Comparison of ENCODE assay signal across 12 cellular contexts in the genomic region with DNA sequence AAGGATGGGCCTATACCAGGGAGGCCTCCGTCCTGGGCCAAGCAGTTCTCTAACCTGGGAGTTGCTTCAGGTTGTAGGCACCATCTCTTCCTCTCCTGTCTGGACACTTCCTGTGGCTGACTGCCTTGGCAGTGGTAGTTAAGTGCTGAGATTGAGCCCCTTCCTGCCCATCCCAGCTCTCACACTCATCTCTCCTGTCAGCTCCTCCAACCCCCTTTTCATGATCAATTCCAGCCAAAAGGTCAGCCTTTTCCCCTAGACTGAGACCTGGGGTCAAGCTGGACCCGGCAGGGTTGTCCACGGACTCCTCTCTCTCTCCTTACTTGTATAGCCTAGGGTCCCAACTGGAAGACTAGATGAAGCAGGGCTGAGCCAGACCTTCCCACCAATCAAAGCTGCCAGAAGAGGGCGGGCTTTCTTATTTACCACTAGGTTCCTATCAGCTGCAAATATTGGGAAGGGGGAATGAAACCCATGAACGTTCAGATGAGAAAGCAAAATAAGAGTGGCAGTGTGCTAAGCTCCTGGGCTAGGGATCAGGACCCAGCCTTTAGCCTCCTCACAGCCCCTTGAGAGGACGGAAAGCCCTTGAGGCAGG. TPM values are rescaled to one million over a fixed set of nuclear protein-coding genes. Genes with fewer than 3 reads are reported as not detected.
A peak's percentile ranks its signal among the peaks of the same experiment; 100 is the strongest.
DNase-seq lines count a peak whose midpoint lies in the region; ATAC-seq and TF ChIP-seq lines count a peak whose summit lies in the region.
"Had no signal": no experiment of that assay in that cellular context is flagged by ENCODE, and none has a peak within 500 bp of the region (broad histone marks: within the 10 kb centered on the region; RNA-seq: fewer than 3 reads in every experiment).

No MANE protein-coding gene starts in this region.

- CTCF ChIA-PET in SK-N-SH (lab: Yijun Ruan, JAX): interaction anchor here (1.1 to 1.5 kb wide), 3 partner anchors 11 to 15 kb away, joined by 3 read pairs; no protein-coding TSS in a partner anchor

- no peak overlapping the region for H3K4me3 ChIP-seq in SK-N-SH (ENCODE audit: low read depth in 2 of 2, low read length in 1 of 2)
- H3K4me3 ChIP-seq: transverse colon had no signal

- no peaks in the 10 kb centered on the region for H3K9me3 ChIP-seq in SK-N-SH
- H3K9me3 ChIP-seq: transverse colon had no signal

- no peak overlapping the region for H2AFZ ChIP-seq in SK-N-SH (ENCODE audit: low read depth)

- H3K9me2 ChIP-seq in SK-N-SH: no peaks in the 10 kb centered on the region

- no peaks in the 10 kb centered on the region for H3K4me1 ChIP-seq in SK-N-SH (ENCODE audit: control insufficient read depth in 1 of 2, insufficient read depth in 2 of 2, low read depth in 1 of 2, low read length in 1 of 2)
- H3K4me1 ChIP-seq: transverse colon had no signal

- TF ChIP-seq CTCF in AG09319 (IDR thresholded peaks at IDR 0.05; ENCODE audit: low read depth, low read length) (peak; percentile 14), GM13976 (IDR thresholded peaks at IDR 0.05; ENCODE audit: borderline replicate concordance, control extremely low read depth, extremely low read depth, insufficient read depth, missing control alignments) (peak; percentile 17), SK-N-SH (IDR thresholded peaks at IDR 0.05) (peak; percentile 30; the same call in 1 of the 2 replicates)

- H3K4me2 ChIP-seq in SK-N-SH: no peak overlapping the region

- ATAC-seq in HG02870 (IDR thresholded peaks at IDR 0.05; ENCODE audit: unreplicated experiment) (no peak), GM21423 (IDR thresholded peaks at IDR 0.05; ENCODE audit: unreplicated experiment) (no peak)

- no peak for TF ChIP-seq RAD21 in SK-N-SH (IDR thresholded peaks at IDR 0.05; ENCODE audit: low read length)

- POLR2A ChIA-PET in SK-N-SH (lab: Yijun Ruan, JAX): no interaction called here

- no peak overlapping the region for H3K27ac ChIP-seq in SK-N-SH (ENCODE audit: low read depth in 2 of 2, low read length in 1 of 2)
- H3K27ac ChIP-seq in substantia nigra (ENCODE audit: low read depth, low read length, poor library complexity, severe bottlenecking): no peak overlapping the region
- H3K27ac ChIP-seq: transverse colon had no signal

- H3K79me2 ChIP-seq in SK-N-SH (ENCODE audit: insufficient read depth): no peaks in the 10 kb centered on the region

- 83% methylated on average over 6 of the region's 6 CpGs for WGBS in SK-N-SH (ENCODE audit: low lambda C conversion rate)

- H3F3A ChIP-seq in SK-N-SH (replicated peaks; ENCODE audit: insufficient read depth): peaks cover 7% of the 10 kb centered on the region

- TF ChIP-seq EP300 in SK-N-SH (IDR thresholded peaks at IDR 0.05; ENCODE audit: borderline replicate concordance in 1 of 2, low read depth in 1 of 2, low read length in 1 of 2): no peak

- no peaks in the 10 kb centered on the region for H4K20me1 ChIP-seq in SK-N-SH (ENCODE audit: insufficient read depth)

- in situ Hi-C loops in GM13976 (cut with MboI; ENCODE audit: low sequenced_read_pairs, unreplicated experiment): no loop called here

- DNase-seq in AG09319 (ENCODE audit: extremely low read depth, low read depth) (no peak), GM13976 (ENCODE audit: low spot score) (no peak), SK-N-SH (no peak), iPS-NIHi11 (ENCODE audit: low spot score) (peak; percentile 39), 8988T (no peak), substantia nigra (lab: John Stamatoyannopoulos, UW) (no peak)
- DNase-seq: activated effector memory CD4-positive, alpha-beta T cell treated with anti-CD3 and anti-CD28 coated beads, Interleukin-2, amount 50 U/mL, for 16 hours; DMS153; effector CD8-positive, alpha-beta T cell; transverse colon had no signal

- H3K27me3 ChIP-seq in SK-N-SH (ENCODE audit: insufficient read depth): no peaks in the 10 kb centered on the region
- H3K27me3 ChIP-seq: transverse colon had no signal

- no peak overlapping the region for H3K9ac ChIP-seq in SK-N-SH

- peaks cover 11 to 47% of the 10 kb centered on the region in 2 experiments for H3K36me3 ChIP-seq in SK-N-SH (replicated peaks in 1 of 2; ENCODE audit: control insufficient read depth in 1 of 2, insufficient read depth in 2 of 2, low read length in 1 of 2)
- H3K36me3 ChIP-seq: transverse colon had no signal

TF ChIP-seq in SK-N-SH, 30 proteins besides CTCF, POLR2A, EP300 and RAD21:
- TF ChIP-seq POLR2AphosphoS5 (IDR thresholded peaks at IDR 0.05; ENCODE audit: low read depth, low read length): peak; percentile 20; the same call in 1 of the 2 replicates
- no peak for TF ChIP-seq GABPA (IDR thresholded peaks at IDR 0.05; ENCODE audit: low read depth)

RNA-seq across cellular contexts. Expression of a gene that starts 34.5 kb away (rescaled TPM):
- 76.6 and 95.4 TPM in 2 replicates for polyA plus RNA-seq in SK-N-SH (2012; rRNA removed)
- polyA plus RNA-seq in SK-N-SH (2012; cell fraction: cytosol; rRNA removed): 31.2 and 45.3 TPM in 2 replicates
- polyA plus RNA-seq in SK-N-SH (2012; cell fraction: nucleus; rRNA removed): 209 and 228 TPM in 2 replicates
